8 cellular contexts compared by ENCODE assay signal in the genomic region with DNA sequence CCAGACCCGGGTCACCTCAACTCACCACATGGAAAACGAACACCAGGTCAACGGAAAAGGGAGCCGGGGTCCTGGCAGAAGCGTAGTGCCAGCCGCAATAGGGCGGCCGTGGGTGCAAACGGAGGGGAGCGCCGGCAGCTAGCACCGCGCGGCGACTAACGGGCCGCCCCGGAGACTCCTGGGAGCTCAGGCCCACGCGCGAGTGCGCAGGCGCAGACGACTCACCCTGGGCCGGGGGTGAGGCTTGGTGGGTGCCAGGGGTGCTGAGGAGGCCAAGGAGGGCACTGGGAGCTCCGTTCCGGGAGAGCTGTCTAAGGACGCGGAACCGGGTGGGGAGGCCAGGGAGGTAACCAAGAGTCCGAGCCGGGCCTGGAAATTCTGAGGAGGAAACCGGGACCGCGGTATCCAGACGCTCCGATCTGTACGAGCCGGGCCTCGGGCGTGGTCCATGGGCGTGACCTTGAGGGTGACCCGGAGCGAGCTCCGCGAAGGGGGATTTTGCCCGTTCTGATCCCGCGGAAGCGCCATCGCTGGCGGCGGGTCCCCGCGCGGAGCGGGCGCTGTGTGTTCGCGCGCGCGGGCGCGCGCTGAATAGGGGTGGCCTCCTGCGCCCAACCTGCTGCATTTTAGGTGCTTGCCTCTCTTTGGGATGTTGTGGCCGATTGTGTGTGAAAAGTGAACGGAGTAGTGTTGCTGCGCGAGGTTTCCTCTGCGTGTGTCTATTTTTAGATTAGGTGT. TPM values are rescaled to one million over a fixed set of nuclear protein-coding genes. Genes with fewer than 3 reads are reported as not detected.
DNase-seq lines count a peak whose midpoint lies in the region; ATAC-seq and TF ChIP-seq lines count a peak whose summit lies in the region.

TSS of gene ZNF382 (plus strand) at position 213 of the 738 bp plus-strand sequence. CDS start 4,602 bp downstream, outside the sequence.

- intact Hi-C loops in mucosa of descending colon (cut with DNase I, micrococcal nuclease), result no loop called here

- peak; percentile 76 for ATAC-seq in HG02678 (IDR thresholded peaks at IDR 0.05; ENCODE audit: unreplicated experiment)
- ATAC-seq in mucosa of descending colon, result peak; percentile 91

- peak within 1 kb of the TSS; percentile 78 for H3K4me3 ChIP-seq in epithelial cell of esophagus (ENCODE audit: low read length)
- peak within 1 kb of the TSS; percentile 26 for H3K4me3 ChIP-seq in mucosa of descending colon

- H3K36me3 ChIP-seq in mucosa of descending colon (ENCODE audit: low read depth), result no peaks in the 10 kb centered on the region

- TF ChIP-seq POLR2A in GM10847 (IDR thresholded peaks at IDR 0.05; ENCODE audit: extremely low read depth, insufficient read length), result peak; percentile 41

- H3K9me3 ChIP-seq in mucosa of descending colon, result peaks cover 46% of the 10 kb centered on the region

- DNase-seq in NCI-H524 (lab: John Stamatoyannopoulos, UW) (peak; percentile 77 to 91), epithelial cell of esophagus (ENCODE audit: low read depth) (peak; percentile 51), mucosa of descending colon (peak; percentile 59 to 82 (median 72)), NK-92 (lab: John Stamatoyannopoulos, UW; ENCODE audit: unreplicated experiment) (no peak)
- DNase-seq in activated CD8-positive, alpha-beta memory T cell treated with anti-CD3 and anti-CD28 coated beads, Interleukin-2, amount 50 U/mL, for 4 hours, result peak; percentile 88
- peak; percentile 80 to 82 for DNase-seq in stimulated activated CD8-positive, alpha-beta memory T cell treated with anti-CD3 and anti-CD28 coated beads, Interleukin-2, amount 100 ng/mL, for 48 hours (ENCODE audit: low read depth in 2 of 2)

- TF ChIP-seq CTCF in epithelial cell of esophagus (IDR thresholded peaks at IDR 0.05; ENCODE audit: insufficient read depth, low read depth, low read length, missing control alignments), result no peak
- no peak for TF ChIP-seq CTCF in mucosa of descending colon (IDR thresholded peaks at IDR 0.05)

- H3K4me1 ChIP-seq in mucosa of descending colon (ENCODE audit: low read depth), result peaks cover 3% of the 10 kb centered on the region

RNA-seq across cellular contexts. Expression of gene ZNF382, which starts in this region (rescaled TPM):
- total RNA-seq in mucosa of descending colon, result 10 to 100 TPM in 1 of 3 donors, 1 to 10 TPM in 1, under 1 TPM in 1; 0.78 to 15.4 (median 1.2) TPM
